13 cellular contexts compared by ENCODE assay signal in the genomic region with DNA sequence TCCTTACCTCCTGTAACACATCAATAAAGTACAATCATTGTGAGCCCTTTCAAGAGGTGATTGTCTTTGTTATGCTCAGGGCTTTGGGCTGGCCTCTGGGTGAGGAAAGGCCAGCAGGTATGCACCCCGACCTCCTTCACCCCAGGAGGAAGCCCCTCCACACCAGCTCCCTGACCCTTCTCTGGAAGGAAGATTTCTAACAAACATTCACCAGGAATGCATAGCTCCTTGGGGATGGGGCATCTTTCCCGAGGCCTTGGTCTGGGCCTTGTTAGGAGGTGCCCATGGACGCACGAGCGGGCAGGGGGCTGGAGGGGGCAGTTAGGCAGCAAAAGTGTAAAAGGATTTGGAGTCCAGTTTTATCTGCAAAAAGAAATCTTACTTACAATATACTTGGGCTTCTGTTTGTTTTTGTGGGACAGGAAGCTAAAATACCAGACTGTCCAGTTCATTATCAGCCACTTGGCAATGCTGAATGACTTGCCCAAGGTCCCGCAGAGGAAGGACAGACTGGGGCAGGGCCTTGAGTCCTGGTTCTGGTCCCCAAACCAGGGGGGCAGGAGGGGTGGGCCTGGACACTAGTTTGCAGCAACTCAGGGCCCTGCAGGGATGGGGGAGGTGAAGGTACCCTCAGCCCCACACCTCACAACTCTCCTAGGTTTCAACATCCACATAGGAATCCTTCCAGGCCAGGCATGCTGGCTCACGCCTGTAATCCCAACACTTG. TPM values are rescaled to one million over a fixed set of nuclear protein-coding genes. Genes with fewer than 3 reads are reported as not detected.
DNase-seq lines count a peak whose midpoint lies in the region; ATAC-seq and TF ChIP-seq lines count a peak whose summit lies in the region.
"Had no signal": no experiment of that assay in that cellular context is flagged by ENCODE, and none has a peak within 500 bp of the region (broad histone marks: within the 10 kb centered on the region; RNA-seq: fewer than 3 reads in every experiment).

No MANE protein-coding gene starts in this region.

- no peak for DNase-seq in activated CD4-positive, alpha-beta T cell treated with anti-CD3 and anti-CD28 coated beads, Interleukin-2, amount 10 ng/mL, durations not matched to agents 24 days and 14 days
- DNase-seq in activated CD4-positive, alpha-beta T cell treated with anti-CD3 and anti-CD28 coated beads, Interleukin-2, amount 50 U/mL, for 4 hours, result no peak
- no peak for DNase-seq in activated CD8-positive, alpha-beta T cell treated with anti-CD3 and anti-CD28 coated beads, Interleukin-2, amount 10 ng/mL, durations not matched to agents 7 days and 5 days
- DNase-seq in right atrium auricular region (ENCODE audit: low spot score) (no peak), NCI-H82 (lab: John Stamatoyannopoulos, UW) (no peak)
- DNase-seq in stimulated activated effector memory CD8-positive, alpha-beta T cell treated with anti-CD3 and anti-CD28 coated beads, Interleukin-12 subunit alpha, Interleukin-12 subunit beta, amount 100 ng/mL, for 72 hours (ENCODE audit: low spot score in 2 of 2), result no peak
- DNase-seq: NCI-H2171 treated with DMSO at 0.1 percent for 48 hours; stimulated activated CD8-positive, alpha-beta memory T cell treated with anti-CD3 and anti-CD28 coated beads, Interleukin-4, amount 100 ng/mL, for 48 hours had no signal

- H3K9me3 ChIP-seq in right atrium auricular region, result no peaks in the 10 kb centered on the region
- H3K9me3 ChIP-seq: right lobe of liver had no signal

- no peaks in the 10 kb centered on the region for H3K27me3 ChIP-seq in right atrium auricular region
- H3K27me3 ChIP-seq: right lobe of liver had no signal

- no peak for ATAC-seq in activated CD8-positive, alpha-beta T cell treated with anti-CD3 and anti-CD28 coated beads, Interleukin-2, amount 10 ng/mL, durations not matched to agents 7 days and 5 days
- no peak for ATAC-seq in stimulated activated effector memory CD8-positive, alpha-beta T cell treated with anti-CD3 and anti-CD28 coated beads, Interleukin-12 subunit alpha, Interleukin-12 subunit beta, amount 100 ng/mL, for 72 hours
- no peak for ATAC-seq in GM19467 (IDR thresholded peaks at IDR 0.05; ENCODE audit: unreplicated experiment)
- ATAC-seq in GM18870 (IDR thresholded peaks at IDR 0.05; ENCODE audit: unreplicated experiment), result no peak
- ATAC-seq: left colon had no signal

- no peak for TF ChIP-seq CTCF in right atrium auricular region (IDR thresholded peaks at IDR 0.05)

- no peaks in the 10 kb centered on the region for H3K9me3 Mint-ChIP-seq in activated CD4-positive, alpha-beta T cell treated with anti-CD3 and anti-CD28 coated beads, Interleukin-2, amount 10 ng/mL, durations not matched to agents 24 days and 14 days
- no peaks in the 10 kb centered on the region for H3K9me3 Mint-ChIP-seq in activated CD8-positive, alpha-beta T cell treated with anti-CD3 and anti-CD28 coated beads, Interleukin-2, amount 10 ng/mL, durations not matched to agents 7 days and 5 days (ENCODE audit: insufficient read depth)
- no peaks in the 10 kb centered on the region for H3K9me3 Mint-ChIP-seq in stimulated activated effector memory CD8-positive, alpha-beta T cell treated with anti-CD3 and anti-CD28 coated beads, Interleukin-12 subunit alpha, Interleukin-12 subunit beta, amount 100 ng/mL, for 72 hours

- peaks cover 33% of the 10 kb centered on the region for H3K4me1 Mint-ChIP-seq in activated CD4-positive, alpha-beta T cell treated with anti-CD3 and anti-CD28 coated beads, Interleukin-2, amount 10 ng/mL, durations not matched to agents 24 days and 14 days
- peaks cover 39% of the 10 kb centered on the region for H3K4me1 Mint-ChIP-seq in activated CD8-positive, alpha-beta T cell treated with anti-CD3 and anti-CD28 coated beads, Interleukin-2, amount 10 ng/mL, durations not matched to agents 7 days and 5 days (ENCODE audit: low read depth)
- peaks cover 49% of the 10 kb centered on the region for H3K4me1 Mint-ChIP-seq in stimulated activated effector memory CD8-positive, alpha-beta T cell treated with anti-CD3 and anti-CD28 coated beads, Interleukin-12 subunit alpha, Interleukin-12 subunit beta, amount 100 ng/mL, for 72 hours

- peaks cover 49% of the 10 kb centered on the region for H3K36me3 Mint-ChIP-seq in activated CD4-positive, alpha-beta T cell treated with anti-CD3 and anti-CD28 coated beads, Interleukin-2, amount 10 ng/mL, durations not matched to agents 24 days and 14 days (ENCODE audit: low read depth)
- peaks cover 33% of the 10 kb centered on the region for H3K36me3 Mint-ChIP-seq in activated CD8-positive, alpha-beta T cell treated with anti-CD3 and anti-CD28 coated beads, Interleukin-2, amount 10 ng/mL, durations not matched to agents 7 days and 5 days (ENCODE audit: low read depth)
- H3K36me3 Mint-ChIP-seq in stimulated activated effector memory CD8-positive, alpha-beta T cell treated with anti-CD3 and anti-CD28 coated beads, Interleukin-12 subunit alpha, Interleukin-12 subunit beta, amount 100 ng/mL, for 72 hours, result peaks cover 99% of the 10 kb centered on the region

- H3K4me3 ChIP-seq in right atrium auricular region, result no peak overlapping the region
- H3K4me3 ChIP-seq: right lobe of liver, SK-N-MC had no signal

- peaks cover 0 to 48% of the 10 kb centered on the region in 2 donors for H3K4me1 ChIP-seq in right atrium auricular region

- intact Hi-C loops in activated CD4-positive, alpha-beta T cell treated with anti-CD3 and anti-CD28 coated beads, Interleukin-2, amount 10 ng/mL, durations not matched to agents 24 days and 14 days (cut with micrococcal nuclease), result no loop called here

- peaks cover 48% of the 10 kb centered on the region for H3K36me3 ChIP-seq in right atrium auricular region

- CTCF ChIA-PET in activated CD8-positive, alpha-beta T cell treated with anti-CD3 and anti-CD28 coated beads, Interleukin-2, amount 10 ng/mL, durations not matched to agents 7 days and 5 days (lab: Charles Lee), result interaction anchor here (3.8 to 11.1 kb wide), 5 partner anchors 9 to 35 kb away, joined by 48 to 269 read pairs (median 111); a partner anchor contains a TSS

- H3K27me3 Mint-ChIP-seq in activated CD4-positive, alpha-beta T cell treated with anti-CD3 and anti-CD28 coated beads, Interleukin-2, amount 10 ng/mL, durations not matched to agents 24 days and 14 days, result no peaks in the 10 kb centered on the region
- no peaks in the 10 kb centered on the region for H3K27me3 Mint-ChIP-seq in activated CD8-positive, alpha-beta T cell treated with anti-CD3 and anti-CD28 coated beads, Interleukin-2, amount 10 ng/mL, durations not matched to agents 7 days and 5 days (ENCODE audit: low read depth)

- H3K27ac ChIP-seq in right atrium auricular region, result peak overlapping the region; percentile 73 to 83
- H3K27ac ChIP-seq: SK-N-MC had no signal

- H3K27ac Mint-ChIP-seq in activated CD4-positive, alpha-beta T cell treated with anti-CD3 and anti-CD28 coated beads, Interleukin-2, amount 10 ng/mL, durations not matched to agents 24 days and 14 days, result peak overlapping the region; percentile 55
- H3K27ac Mint-ChIP-seq in activated CD8-positive, alpha-beta T cell treated with anti-CD3 and anti-CD28 coated beads, Interleukin-2, amount 10 ng/mL, durations not matched to agents 7 days and 5 days, result peak overlapping the region; percentile 43
- peak overlapping the region; percentile 81 for H3K27ac Mint-ChIP-seq in stimulated activated effector memory CD8-positive, alpha-beta T cell treated with anti-CD3 and anti-CD28 coated beads, Interleukin-12 subunit alpha, Interleukin-12 subunit beta, amount 100 ng/mL, for 72 hours

- POLR2A ChIA-PET in activated CD8-positive, alpha-beta T cell treated with anti-CD3 and anti-CD28 coated beads, Interleukin-2, amount 10 ng/mL, durations not matched to agents 7 days and 5 days (lab: Charles Lee), result interaction anchor here (0.6 to 4.4 kb wide), 5 partner anchors 9 to 35 kb away, joined by 3 to 49 read pairs (median 4); a partner anchor contains a TSS

- H3K4me3 Mint-ChIP-seq in activated CD4-positive, alpha-beta T cell treated with anti-CD3 and anti-CD28 coated beads, Interleukin-2, amount 10 ng/mL, durations not matched to agents 24 days and 14 days, result no peak overlapping the region
- no peak overlapping the region for H3K4me3 Mint-ChIP-seq in activated CD8-positive, alpha-beta T cell treated with anti-CD3 and anti-CD28 coated beads, Interleukin-2, amount 10 ng/mL, durations not matched to agents 7 days and 5 days
- no peak overlapping the region for H3K4me3 Mint-ChIP-seq in stimulated activated effector memory CD8-positive, alpha-beta T cell treated with anti-CD3 and anti-CD28 coated beads, Interleukin-12 subunit alpha, Interleukin-12 subunit beta, amount 100 ng/mL, for 72 hours

RNA-seq across cellular contexts. Expression of a gene that starts 10.1 kb away (rescaled TPM):
- total RNA-seq in activated CD4-positive, alpha-beta T cell treated with anti-CD3 and anti-CD28 coated beads, Interleukin-2, amount 10 ng/mL, durations not matched to agents 24 days and 14 days, result 39.3 and 40.4 TPM in 2 replicates
- total RNA-seq in activated CD8-positive, alpha-beta T cell treated with anti-CD3 and anti-CD28 coated beads, Interleukin-2, amount 10 ng/mL, durations not matched to agents 7 days and 5 days, result 10 to 100 TPM; 15.1 to 17.8 TPM
- 10 to 100 TPM in 1 of 2 donors, 1 to 10 TPM in 1; 9.4 to 13.5 TPM for total RNA-seq in right atrium auricular region

RNA-seq across cellular contexts. Expression of a gene that starts 30.1 kb away (rescaled TPM):
- total RNA-seq in activated CD4-positive, alpha-beta T cell treated with anti-CD3 and anti-CD28 coated beads, Interleukin-2, amount 10 ng/mL, durations not matched to agents 24 days and 14 days, result 94.4 and 95.6 TPM in 2 replicates
- 10 to 100 TPM; 70.8 to 73.0 TPM for total RNA-seq in activated CD8-positive, alpha-beta T cell treated with anti-CD3 and anti-CD28 coated beads, Interleukin-2, amount 10 ng/mL, durations not matched to agents 7 days and 5 days
- total RNA-seq in right atrium auricular region, result 10 to 100 TPM; 50.4 to 61.0 TPM
